Comparison of ENCODE assay signal across 21 cellular contexts in the genomic region with DNA sequence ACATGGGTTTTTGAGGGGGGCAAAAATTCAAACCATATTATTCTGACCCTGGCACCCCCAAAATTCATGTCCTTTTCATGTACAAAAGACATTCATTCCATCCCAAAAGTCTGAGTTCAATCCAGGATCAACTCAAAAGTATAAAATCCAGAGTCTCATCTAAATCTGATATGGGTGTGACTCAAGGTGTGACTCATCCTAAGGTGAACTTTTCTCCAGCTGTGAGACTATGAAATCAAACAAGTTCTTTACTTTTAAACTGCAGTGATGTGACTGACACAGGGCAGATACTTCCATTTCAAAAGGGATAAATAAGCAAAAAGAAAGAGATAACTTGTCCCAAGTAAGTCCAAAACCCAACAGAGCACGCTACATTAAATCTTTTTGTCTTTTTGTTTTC. TPM values are rescaled to one million over a fixed set of nuclear protein-coding genes. Genes with fewer than 3 reads are reported as not detected.
"Had no signal": no experiment of that assay in that cellular context is flagged by ENCODE, and none has a peak within 500 bp of the region (broad histone marks: within the 10 kb centered on the region; RNA-seq: fewer than 3 reads in every experiment).

No MANE protein-coding gene starts in this region.

- ATAC-seq: activated CD8-positive, alpha-beta T cell treated with anti-CD3 and anti-CD28 coated beads, Interleukin-2, amount 10 ng/mL, durations not matched to agents 7 days and 5 days; activated naive CD4-positive, alpha-beta T cell treated with anti-CD3 and anti-CD28 coated beads, Interleukin-2, amount 50 U/mL, for 72 hours; gastroesophageal sphincter; left lobe of liver; mucosa of descending colon; naive thymus-derived CD4-positive, alpha-beta T cell had no signal

- H3K27me3 ChIP-seq: gastroesophageal sphincter, stomach had no signal

- DNase-seq: activated CD4-positive, alpha-beta T cell treated with anti-CD3 and anti-CD28 coated beads for 4 hours; activated CD8-positive, alpha-beta memory T cell treated with anti-CD3 and anti-CD28 coated beads, Interleukin-2, amount 50 U/mL, for 4 hours; activated CD8-positive, alpha-beta T cell treated with anti-CD3 and anti-CD28 coated beads, Interleukin-2, amount 10 ng/mL, durations not matched to agents 7 days and 5 days; activated gamma-delta T cell; activated T-cell treated with anti-CD3 and anti-CD28 coated beads, Interleukin-2, amount 50 U/mL, for 48 hours; central memory CD4-positive, alpha-beta T cell; cortex of kidney; effector CD4-positive, alpha-beta T cell; mucosa of descending colon; naive thymus-derived CD4-positive, alpha-beta T cell; stimulated activated CD4-positive, alpha-beta T cell treated with anti-CD3 and anti-CD28 coated beads, Interleukin-12 subunit alpha, Interleukin-12 subunit beta, amount 100 ng/mL, for 4 hours; stimulated activated CD4-positive, alpha-beta T cell treated with anti-CD3 and anti-CD28 coated beads, Interleukin-2, amount 100 ng/mL, for 24 hours; stomach had no signal

- H3K4me1 ChIP-seq: gastroesophageal sphincter, parathyroid adenoma, stomach had no signal

- H3K79me2 ChIP-seq: parathyroid adenoma had no signal

- H3K36me3 ChIP-seq: gastroesophageal sphincter, stomach had no signal

- H2AFZ ChIP-seq: parathyroid adenoma had no signal

- H3K4me3 ChIP-seq: gastroesophageal sphincter, mucosa of descending colon, stomach had no signal

- H3K9ac ChIP-seq: parathyroid adenoma had no signal

- H3K27ac ChIP-seq: gastroesophageal sphincter, parathyroid adenoma, stomach had no signal

RNA-seq across cellular contexts. Expression of a gene that starts 20.6 kb away (rescaled TPM):
- total RNA-seq: activated CD8-positive, alpha-beta T cell treated with anti-CD3 and anti-CD28 coated beads, Interleukin-2, amount 10 ng/mL, durations not matched to agents 7 days and 5 days; activated naive CD4-positive, alpha-beta T cell treated with anti-CD3 and anti-CD28 coated beads, Interleukin-2, amount 50 U/mL, for 72 hours; fibroblast of lung; left lobe of liver; lung microvascular endothelial cell; mucosa of descending colon; naive thymus-derived CD4-positive, alpha-beta T cell; stomach; urinary bladder; WTC11 had no signal
- polyA plus RNA-seq: fibroblast of lung; naive thymus-derived CD4-positive, alpha-beta T cell; stomach; urinary bladder had no signal
